17 cellular contexts compared by ENCODE assay signal in genomic region chr17:63479495-63480184, GRCh38. TPM values are rescaled to one million over a fixed set of nuclear protein-coding genes. Genes with fewer than 3 reads are reported as not detected.
DNase-seq lines count a peak whose midpoint lies in the region; ATAC-seq and TF ChIP-seq lines count a peak whose summit lies in the region.
"Had no signal": no experiment of that assay in that cellular context is flagged by ENCODE, and none has a peak within 500 bp of the region (broad histone marks: within the 10 kb centered on the region; RNA-seq: fewer than 3 reads in every experiment).

No MANE protein-coding gene starts in this region.

- H2BK12ac ChIP-seq in mesenchymal stem cell (ENCODE audit: low read length in 2 of 2): peak overlapping the region in 1 of 2 experiments; percentile 17

- no peak overlapping the region for H4K8ac ChIP-seq in mesenchymal stem cell (ENCODE audit: low read length)

- CTCF ChIA-PET in activated CD8-positive, alpha-beta T cell treated with anti-CD3 and anti-CD28 coated beads, Interleukin-2, amount 10 ng/mL, durations not matched to agents 7 days and 5 days (lab: Charles Lee): interaction anchor here (0.6 to 7.3 kb wide), 21 partner anchors 10 to 801 kb away, joined by 3 to 270 read pairs (median 4); partner anchors contain the start of gene DCAF7

- no peak overlapping the region for H3K27ac Mint-ChIP-seq in GM23338
- H3K27ac Mint-ChIP-seq in activated CD8-positive, alpha-beta T cell treated with anti-CD3 and anti-CD28 coated beads, Interleukin-2, amount 10 ng/mL, durations not matched to agents 7 days and 5 days: no peak overlapping the region
- H3K27ac Mint-ChIP-seq: activated CD4-positive, alpha-beta memory T cell treated with anti-CD3 and anti-CD28 coated beads for 36 hours; activated naive CD4-positive, alpha-beta T cell treated with anti-CD3 and anti-CD28 coated beads, Interleukin-2, amount 50 U/mL, for 72 hours; WTC11 had no signal

- 91% methylated on average over 17 of the region's 17 CpGs for WGBS in mesenchymal stem cell

- DNase-seq in D341Med (ENCODE audit: low spot score) (peak; percentile 46), GM23338 (ENCODE audit: low spot score) (no peak), SHP77 (lab: John Stamatoyannopoulos, UW) (peak; percentile 47 to 50), mesenchymal stem cell (peak; percentile 16)
- DNase-seq in activated CD8-positive, alpha-beta T cell treated with anti-CD3 and anti-CD28 coated beads, Interleukin-2, amount 10 ng/mL, durations not matched to agents 7 days and 5 days: no peak

- H3K9me3 ChIP-seq in mesenchymal stem cell (ENCODE audit: control insufficient read depth, low read length): no peaks in the 10 kb centered on the region
- H3K9me3 ChIP-seq: heart left ventricle, MG63, pancreas, right lobe of liver, SJSA1, tibial nerve had no signal

- H3K4me3 ChIP-seq in GM23338: no peak overlapping the region
- no peak overlapping the region for H3K4me3 ChIP-seq in mesenchymal stem cell (ENCODE audit: insufficient read depth in 1 of 2, low read depth in 1 of 2, low read length in 2 of 2)
- H3K4me3 ChIP-seq: MG63, pancreas, right lobe of liver, SJSA1, tibial nerve had no signal

- no peaks in the 10 kb centered on the region for H3K79me1 ChIP-seq in mesenchymal stem cell (replicated peaks; ENCODE audit: low read length, poor library complexity, severe bottlenecking)

- no peaks in the 10 kb centered on the region for H3K79me2 ChIP-seq in GM23338 (replicated peaks; ENCODE audit: insufficient read depth)

- H3K4me3 Mint-ChIP-seq in GM23338: no peak overlapping the region
- no peak overlapping the region for H3K4me3 Mint-ChIP-seq in activated CD8-positive, alpha-beta T cell treated with anti-CD3 and anti-CD28 coated beads, Interleukin-2, amount 10 ng/mL, durations not matched to agents 7 days and 5 days

- ATAC-seq in GM23338 (no peak), HG02678 (IDR thresholded peaks at IDR 0.05; ENCODE audit: unreplicated experiment) (no peak), HG02870 (IDR thresholded peaks at IDR 0.05; ENCODE audit: unreplicated experiment) (no peak)
- no peak for ATAC-seq in activated CD8-positive, alpha-beta T cell treated with anti-CD3 and anti-CD28 coated beads, Interleukin-2, amount 10 ng/mL, durations not matched to agents 7 days and 5 days

- no peak overlapping the region for H3K23ac ChIP-seq in mesenchymal stem cell (ENCODE audit: low read length in 2 of 2)

- H3K14ac ChIP-seq in mesenchymal stem cell (ENCODE audit: low read length in 2 of 2): peak overlapping the region in 1 of 2 experiments; percentile 28

- H3K4me1 ChIP-seq in GM23338 (ENCODE audit: insufficient read depth) (peaks cover 24% of the 10 kb centered on the region), mesenchymal stem cell (ENCODE audit: control insufficient read depth, insufficient read depth, low read depth, low read length) (peaks cover 37% of the 10 kb centered on the region)

- no peaks in the 10 kb centered on the region for H4K20me1 ChIP-seq in GM23338 (replicated peaks; ENCODE audit: insufficient read depth)

- no peaks in the 10 kb centered on the region; the same call in 2 of the 3 replicates for H3K9me3 Mint-ChIP-seq in GM23338
- no peaks in the 10 kb centered on the region for H3K9me3 Mint-ChIP-seq in activated CD8-positive, alpha-beta T cell treated with anti-CD3 and anti-CD28 coated beads, Interleukin-2, amount 10 ng/mL, durations not matched to agents 7 days and 5 days (ENCODE audit: insufficient read depth)
- H3K9me3 Mint-ChIP-seq: activated CD4-positive, alpha-beta memory T cell treated with anti-CD3 and anti-CD28 coated beads for 36 hours; activated naive CD4-positive, alpha-beta T cell treated with anti-CD3 and anti-CD28 coated beads, Interleukin-2, amount 50 U/mL, for 72 hours; WTC11 had no signal

- 0 out of 2 replicates have a peak, but pooled peaks cover 5% of the 10 kb centered on the region for H3F3A ChIP-seq in GM23338 (replicated peaks; ENCODE audit: low read depth)

- H3K36me3 ChIP-seq in GM23338 (ENCODE audit: insufficient read depth): no peaks in the 10 kb centered on the region
- peaks cover 0 to 48% of the 10 kb centered on the region in 2 experiments for H3K36me3 ChIP-seq in mesenchymal stem cell (ENCODE audit: control insufficient read depth in 1 of 2, insufficient read depth in 2 of 2, low read depth in 1 of 2, low read length in 2 of 2)
- H3K36me3 ChIP-seq: MG63, pancreas, right lobe of liver, SJSA1, tibial nerve had no signal

- no peak overlapping the region for H3K4me2 ChIP-seq in GM23338
- H3K4me2 ChIP-seq in mesenchymal stem cell (ENCODE audit: low read length, poor library complexity, severe bottlenecking): no peak overlapping the region

- no peak overlapping the region for H3K27ac ChIP-seq in GM23338 (ENCODE audit: low read depth)
- no peak overlapping the region for H3K27ac ChIP-seq in mesenchymal stem cell (ENCODE audit: low read length, poor library complexity, severe bottlenecking)
- H3K27ac ChIP-seq: heart left ventricle, pancreas, right lobe of liver, SJSA1, tibial nerve had no signal

- no peak overlapping the region for H4K91ac ChIP-seq in mesenchymal stem cell (ENCODE audit: low read length)

- H2BK5ac ChIP-seq in mesenchymal stem cell (ENCODE audit: low read depth, low read length, poor library complexity, severe bottlenecking): no peak overlapping the region

- POLR2A ChIA-PET in activated CD8-positive, alpha-beta T cell treated with anti-CD3 and anti-CD28 coated beads, Interleukin-2, amount 10 ng/mL, durations not matched to agents 7 days and 5 days (lab: Charles Lee): no interaction called here

- H2AK5ac ChIP-seq in mesenchymal stem cell (ENCODE audit: low read length, severe bottlenecking): no peak overlapping the region

- no peak overlapping the region for H2BK15ac ChIP-seq in mesenchymal stem cell (ENCODE audit: low read depth, poor library complexity, severe bottlenecking)

- no peak overlapping the region for H3K4ac ChIP-seq in mesenchymal stem cell (ENCODE audit: low read depth in 1 of 2, low read length in 2 of 2)

- H3K9ac ChIP-seq in mesenchymal stem cell (ENCODE audit: low read length): peak overlapping the region; percentile 51

- peaks cover 30% of the 10 kb centered on the region for H3K4me1 Mint-ChIP-seq in GM23338
- H3K4me1 Mint-ChIP-seq in activated CD8-positive, alpha-beta T cell treated with anti-CD3 and anti-CD28 coated beads, Interleukin-2, amount 10 ng/mL, durations not matched to agents 7 days and 5 days (ENCODE audit: low read depth): peaks cover 16% of the 10 kb centered on the region

- H3K27me3 Mint-ChIP-seq in GM23338 (ENCODE audit: insufficient read depth, low read depth, poor library complexity): peaks cover 37% of the 10 kb centered on the region
- H3K27me3 Mint-ChIP-seq in activated CD8-positive, alpha-beta T cell treated with anti-CD3 and anti-CD28 coated beads, Interleukin-2, amount 10 ng/mL, durations not matched to agents 7 days and 5 days (ENCODE audit: low read depth): peaks cover 34% of the 10 kb centered on the region

- H3K9me2 ChIP-seq in GM23338 (ENCODE audit: insufficient read depth): no peaks in the 10 kb centered on the region

- peaks cover 19% of the 10 kb centered on the region for H3K27me3 ChIP-seq in GM23338 (ENCODE audit: insufficient read depth)
- H3K27me3 ChIP-seq in mesenchymal stem cell (ENCODE audit: control insufficient read depth in 1 of 2, insufficient read depth in 1 of 2, low read length in 2 of 2): peaks cover 0 to 46% of the 10 kb centered on the region in 2 experiments
- H3K27me3 ChIP-seq: pancreas had no signal

- H2BK120ac ChIP-seq in mesenchymal stem cell (ENCODE audit: low read depth, low read length): no peak overlapping the region

- TF ChIP-seq CTCF in GM23338 (conservative IDR thresholded peaks at IDR 0.05; ENCODE audit: low read depth in 2 of 2): no peak

- H2AFZ ChIP-seq in GM23338 (peak overlapping the region; percentile 52; the same call in 1 of the 2 replicates), mesenchymal stem cell (ENCODE audit: low read depth, low read length) (no peak overlapping the region)

- H3K18ac ChIP-seq in mesenchymal stem cell (ENCODE audit: low read depth in 1 of 2, low read length in 2 of 2): no peak overlapping the region

- H3K36me3 Mint-ChIP-seq in GM23338 (ENCODE audit: low read depth): no peaks in the 10 kb centered on the region; the same call in 2 of the 3 replicates
- no peaks in the 10 kb centered on the region for H3K36me3 Mint-ChIP-seq in activated CD8-positive, alpha-beta T cell treated with anti-CD3 and anti-CD28 coated beads, Interleukin-2, amount 10 ng/mL, durations not matched to agents 7 days and 5 days (ENCODE audit: low read depth)
- H3K36me3 Mint-ChIP-seq: activated CD4-positive, alpha-beta memory T cell treated with anti-CD3 and anti-CD28 coated beads for 36 hours; activated naive CD4-positive, alpha-beta T cell treated with anti-CD3 and anti-CD28 coated beads, Interleukin-2, amount 50 U/mL, for 72 hours; WTC11 had no signal

TF ChIP-seq in GM23338, 12 proteins besides CTCF, POLR2A, EP300 and RAD21 (continues in another document):
- TF ChIP-seq JUNB (IDR thresholded peaks at IDR 0.05; ENCODE audit: unreplicated experiment): no peak

RNA-seq across cellular contexts. Expression of gene ACE, which starts 2.8 kb away (rescaled TPM):
- 5.4 and 9.1 TPM in 2 replicates for total RNA-seq in GM23338 (2014; rRNA removed; shearing (Covaris generic))
- polyA plus RNA-seq in GM23338 (2016; fragmentation: Nextera tagmentation; extraction: Ambion mirVana): 0.82 and 1.0 TPM in 2 replicates
- polyA plus RNA-seq in mesenchymal stem cell (2013, experiment 1 of 2): 1.8 TPM
- 1.8 TPM for polyA plus RNA-seq in mesenchymal stem cell (2013, experiment 2 of 2)
- under 1 TPM in 1 of 2 experiments, not detected in 1; 0.18 TPM for total RNA-seq in activated CD8-positive, alpha-beta T cell treated with anti-CD3 and anti-CD28 coated beads, Interleukin-2, amount 10 ng/mL, durations not matched to agents 7 days and 5 days

RNA-seq across cellular contexts. Expression of gene CYB561, which starts 33.5 kb away (rescaled TPM):
- 21.9 and 30.9 TPM in 2 replicates for total RNA-seq in GM23338 (2014; rRNA removed; shearing (Covaris generic))
- 13.2 and 13.7 TPM in 2 replicates for polyA plus RNA-seq in GM23338 (2016; fragmentation: Nextera tagmentation; extraction: Ambion mirVana)
- polyA plus RNA-seq in mesenchymal stem cell (2013, experiment 1 of 2): 14.4 TPM
- polyA plus RNA-seq in mesenchymal stem cell (2013, experiment 2 of 2): 15.1 TPM
- total RNA-seq in activated CD8-positive, alpha-beta T cell treated with anti-CD3 and anti-CD28 coated beads, Interleukin-2, amount 10 ng/mL, durations not matched to agents 7 days and 5 days: 1 to 10 TPM; 2.0 to 2.4 TPM

RNA-seq across cellular contexts. Expression of gene KCNH6, which starts 43.5 kb away (rescaled TPM):
- total RNA-seq in GM23338 (2014; rRNA removed; shearing (Covaris generic)): 2.8 and 3.0 TPM in 2 replicates
- 1.1 and 1.3 TPM in 2 replicates for polyA plus RNA-seq in GM23338 (2016; fragmentation: Nextera tagmentation; extraction: Ambion mirVana)
- polyA plus RNA-seq in mesenchymal stem cell (2013, experiment 1 of 2): 0.04 TPM
- polyA plus RNA-seq in mesenchymal stem cell (2013, experiment 2 of 2): 0.03 TPM
- not detected for total RNA-seq in activated CD8-positive, alpha-beta T cell treated with anti-CD3 and anti-CD28 coated beads, Interleukin-2, amount 10 ng/mL, durations not matched to agents 7 days and 5 days
- total RNA-seq: activated CD4-positive, alpha-beta memory T cell treated with anti-CD3 and anti-CD28 coated beads for 36 hours; heart left ventricle; left ventricle myocardium superior; right lobe of liver; SJSA1; tibial nerve had no signal

Comparison
In these comparisons a context has a peak if more than half of its experiments do, and no peak if none do; other contexts are left out.
1. DNase-seq: peak in D341Med (single experiment), SHP77 (2 of 2) and mesenchymal stem cell (single experiment); none in GM23338 (single experiment) and activated CD8-positive, alpha-beta T cell treated with anti-CD3 and anti-CD28 coated beads, Interleukin-2, amount 10 ng/mL, durations not matched to agents 7 days and 5 days (single experiment).